In genomic region chr11:119584193-119585037, GRCh38 we compare ENCODE assay signal across 9 cellular contexts.
DNase-seq lines count a peak whose midpoint lies in the region; ATAC-seq and TF ChIP-seq lines count a peak whose summit lies in the region.
"Had no signal": no experiment of that assay in that cellular context is flagged by ENCODE, and none has a peak within 500 bp of the region (broad histone marks: within the 10 kb centered on the region; RNA-seq: fewer than 3 reads in every experiment).

No MANE protein-coding gene starts in this region.

- no peaks in the 10 kb centered on the region for H3K9me2 ChIP-seq in PC-9 (ENCODE audit: insufficient read depth)

- H3K27ac Mint-ChIP-seq in stimulated activated effector memory CD8-positive, alpha-beta T cell treated with anti-CD3 and anti-CD28 coated beads, Interleukin-12 subunit alpha, Interleukin-12 subunit beta, amount 100 ng/mL, for 72 hours = no peak overlapping the region
- H3K27ac Mint-ChIP-seq: natural killer cell had no signal

- peak overlapping the region; percentile 22 for H3K4me3 Mint-ChIP-seq in stimulated activated effector memory CD8-positive, alpha-beta T cell treated with anti-CD3 and anti-CD28 coated beads, Interleukin-12 subunit alpha, Interleukin-12 subunit beta, amount 100 ng/mL, for 72 hours
- H3K4me3 Mint-ChIP-seq: natural killer cell had no signal

- POLR2A ChIA-PET in PC-9 (lab: Charles Lee; ENCODE audit: unreplicated experiment) = interaction anchor here (0.6 to 1.2 kb wide), 4 partner anchors 10 to 148 kb away, joined by 3 to 10 read pairs (median 6); no protein-coding TSS in a partner anchor

- no peaks in the 10 kb centered on the region for H3K36me3 Mint-ChIP-seq in stimulated activated effector memory CD8-positive, alpha-beta T cell treated with anti-CD3 and anti-CD28 coated beads, Interleukin-12 subunit alpha, Interleukin-12 subunit beta, amount 100 ng/mL, for 72 hours
- H3K36me3 Mint-ChIP-seq: natural killer cell had no signal

- H3K9me3 ChIP-seq in PC-9 (ENCODE audit: insufficient read depth, low read depth) (no peaks in the 10 kb centered on the region; the same call in 1 of the 2 replicates), colonic mucosa (no peaks in the 10 kb centered on the region)

- no peaks in the 10 kb centered on the region for H3K9me3 Mint-ChIP-seq in stimulated activated effector memory CD8-positive, alpha-beta T cell treated with anti-CD3 and anti-CD28 coated beads, Interleukin-12 subunit alpha, Interleukin-12 subunit beta, amount 100 ng/mL, for 72 hours
- H3K9me3 Mint-ChIP-seq: natural killer cell had no signal

- H3F3A ChIP-seq in PC-9 (ENCODE audit: insufficient read depth, low read depth) = peaks cover 11% of the 10 kb centered on the region; the same call in 1 of the 2 replicates

- DNase-seq in AG09309 (ENCODE audit: low read depth) (peak; percentile 34), HK-2 (ENCODE audit: unreplicated experiment) (peak; percentile 80), PC-9 (peak; percentile 58 to 66), colonic mucosa (peak; percentile 35), SHP77 (lab: John Stamatoyannopoulos, UW) (no peak), HUDEP-2 (lab: John Stamatoyannopoulos, UW; ENCODE audit: unreplicated experiment in 76 of 76) (no peak)
- DNase-seq in stimulated activated effector memory CD8-positive, alpha-beta T cell treated with anti-CD3 and anti-CD28 coated beads, Interleukin-12 subunit alpha, Interleukin-12 subunit beta, amount 100 ng/mL, for 72 hours (ENCODE audit: low spot score in 2 of 2) = no peak
- DNase-seq: natural killer cell had no signal

- peak overlapping the region; percentile 90 for H2AFZ ChIP-seq in PC-9

- peak overlapping the region; percentile 50 for H3K27ac ChIP-seq in PC-9
- no peak overlapping the region for H3K27ac ChIP-seq in colonic mucosa
- H3K27ac ChIP-seq in layer of hippocampus (ENCODE audit: low read depth, low read length) = peak overlapping the region; percentile 57

- CTCF ChIA-PET in PC-9 (lab: Charles Lee) = interaction anchor here (1.9 kb wide), 1 partner anchor 12 kb away, joined by 6 read pairs; no protein-coding TSS in a partner anchor

- H3K27me3 ChIP-seq in PC-9 (ENCODE audit: insufficient read depth, low read depth) (no peaks in the 10 kb centered on the region), colonic mucosa (peaks cover 21% of the 10 kb centered on the region), layer of hippocampus (ENCODE audit: control insufficient read depth, insufficient read depth, low read length) (peaks cover 8% of the 10 kb centered on the region)

- TF ChIP-seq CTCF in AG09309 (IDR thresholded peaks at IDR 0.05; ENCODE audit: control insufficient read depth, insufficient read depth, low read depth, low read length, missing control alignments) = no peak
- no peak for TF ChIP-seq CTCF in PC-9 (conservative IDR thresholded peaks at IDR 0.05)
- TF ChIP-seq CTCF in colonic mucosa (IDR thresholded peaks at IDR 0.05) = no peak

- H3K79me2 ChIP-seq in PC-9 (ENCODE audit: low read depth) = no peaks in the 10 kb centered on the region

- BruUV-seq in PC-9 (replicated peaks; lab: Mats Ljungman, UMichigan) = TSS peak; percentile 81

- peak overlapping the region in 1 of 2 donors; percentile 43 for H3K9ac ChIP-seq in colonic mucosa (ENCODE audit: low read depth in 2 of 2, low read length in 2 of 2)

- H3K4me2 ChIP-seq in PC-9 = peak overlapping the region; percentile 94

- H3K36me3 ChIP-seq in PC-9 (ENCODE audit: low read depth) (no peaks in the 10 kb centered on the region), colonic mucosa (no peaks in the 10 kb centered on the region)

- peaks cover 30% of the 10 kb centered on the region for H3K4me1 ChIP-seq in PC-9 (replicated peaks; ENCODE audit: insufficient read depth)
- peaks cover 4% of the 10 kb centered on the region for H3K4me1 ChIP-seq in colonic mucosa

- intact Hi-C loops in PC-9 (cut with micrococcal nuclease; ENCODE audit: unreplicated experiment) = no loop called here
- intact Hi-C loops in colonic mucosa (cut with DNase I) = no loop called here

- peak; percentile 29 for ATAC-seq in stimulated activated effector memory CD8-positive, alpha-beta T cell treated with anti-CD3 and anti-CD28 coated beads, Interleukin-12 subunit alpha, Interleukin-12 subunit beta, amount 100 ng/mL, for 72 hours

- no peaks in the 10 kb centered on the region for H4K20me1 ChIP-seq in PC-9 (ENCODE audit: insufficient read depth)

- H3K4me3 ChIP-seq in AG09309 (ENCODE audit: control insufficient read depth, low read depth, low read length) (peak overlapping the region; percentile 46), PC-9 (peak overlapping the region; percentile 70), colonic mucosa (peak overlapping the region; percentile 35)

- peaks cover 8% of the 10 kb centered on the region for H3K4me1 Mint-ChIP-seq in stimulated activated effector memory CD8-positive, alpha-beta T cell treated with anti-CD3 and anti-CD28 coated beads, Interleukin-12 subunit alpha, Interleukin-12 subunit beta, amount 100 ng/mL, for 72 hours

Comparison
In these comparisons a context has a peak if more than half of its experiments do, and no peak if none do; other contexts are left out.
1. DNase-seq: peak in AG09309 (single experiment), HK-2 (single experiment), PC-9 (2 of 2) and colonic mucosa (single experiment); none in stimulated activated effector memory CD8-positive, alpha-beta T cell treated with anti-CD3 and anti-CD28 coated beads, Interleukin-12 subunit alpha, Interleukin-12 subunit beta, amount 100 ng/mL, for 72 hours (0 of 2), SHP77 (0 of 2) and HUDEP-2 (0 of 76).
2. Peak in every context shown above with its lines, with median percentiles within 50 percentile points of each other: H3K4me3 ChIP-seq.